ENCODE assay signal across 18 cellular contexts in the genomic region with DNA sequence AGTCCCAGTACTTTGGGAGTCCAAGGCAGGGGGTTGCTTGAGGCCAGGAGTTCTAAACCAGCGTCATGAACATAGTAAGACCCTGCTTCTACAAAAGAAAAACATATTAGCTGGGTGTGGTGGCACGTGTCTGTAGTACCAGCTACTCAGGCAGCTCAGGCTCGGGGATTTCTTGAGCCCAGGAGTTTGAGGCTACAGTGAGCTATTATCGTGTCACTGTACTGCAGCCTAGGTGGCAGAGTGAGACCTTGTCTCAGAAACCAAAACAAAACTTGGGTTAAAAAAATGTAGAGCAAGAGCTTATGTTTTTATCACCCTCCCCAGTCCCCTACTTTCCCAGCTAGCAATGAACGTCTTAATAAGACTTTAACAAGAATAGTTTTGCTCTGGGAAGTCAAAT. TPM values are rescaled to one million over a fixed set of nuclear protein-coding genes. Genes with fewer than 3 reads are reported as not detected.
A peak's percentile ranks its signal among the peaks of the same experiment; 100 is the strongest.
DNase-seq lines count a peak whose midpoint lies in the region; ATAC-seq and TF ChIP-seq lines count a peak whose summit lies in the region.
"Had no signal": no experiment of that assay in that cellular context is flagged by ENCODE, and none has a peak within 500 bp of the region (broad histone marks: within the 10 kb centered on the region; RNA-seq: fewer than 3 reads in every experiment).

No MANE protein-coding gene starts in this region.

- intact Hi-C loops in activated naive CD4-positive, alpha-beta T cell treated with anti-CD3 and anti-CD28 coated beads for 36 hours (cut with micrococcal nuclease) = loop anchor here (5.0 kb wide), 1 partner anchor 47 kb away; the partner anchor contains the start of gene UHRF2
- intact Hi-C loops in upper lobe of right lung (cut with DNase I) = no loop called here
- intact Hi-C loops in activated CD8-positive, alpha-beta T cell treated with anti-CD3 and anti-CD28 coated beads for 36 hours (cut with micrococcal nuclease) = no loop called here

- POLR2A ChIA-PET in activated CD8-positive, alpha-beta T cell treated with anti-CD3 and anti-CD28 coated beads for 36 hours (lab: Charles Lee) = interaction anchor here (1.3 kb wide), 1 partner anchor 46 kb away, joined by 4 read pairs; the partner anchor contains the start of gene UHRF2

- H3K4me3 Mint-ChIP-seq in activated naive CD4-positive, alpha-beta T cell treated with anti-CD3 and anti-CD28 coated beads for 36 hours = no peak overlapping the region
- no peak overlapping the region for H3K4me3 Mint-ChIP-seq in activated CD8-positive, alpha-beta T cell treated with anti-CD3 and anti-CD28 coated beads for 36 hours
- H3K4me3 Mint-ChIP-seq: CD4-positive, CD25-positive, alpha-beta regulatory T cell; H9 had no signal

- H3K4me3 ChIP-seq in upper lobe of right lung = no peak overlapping the region
- H3K4me3 ChIP-seq: BLaER1 treated with 17β-estradiol and CSF1 and Interleukin-3, amounts not matched to agents 10 nM and 100 nM; K562 had no signal

- DNase-seq in activated naive CD4-positive, alpha-beta T cell treated with anti-CD3 and anti-CD28 coated beads for 36 hours = no peak
- no peak for DNase-seq in activated naive CD4-positive, alpha-beta T cell treated with anti-CD3 and anti-CD28 coated beads, Interleukin-2, amount 50 U/mL, for 16 hours
- DNase-seq in upper lobe of right lung = peak; percentile 22
- no peak for DNase-seq in epidermal melanocyte (ENCODE audit: insufficient read length, low spot score)
- no peak for DNase-seq in activated CD8-positive, alpha-beta T cell treated with anti-CD3 and anti-CD28 coated beads for 36 hours
- no peak for DNase-seq in stimulated activated CD4-positive, alpha-beta T cell treated with anti-CD3 and anti-CD28 coated beads, Interleukin-1b, Interleukin-23, amount 100 ng/mL, for 48 hours
- DNase-seq: 8988T; ACHN; CD4-positive, CD25-positive, alpha-beta regulatory T cell; DMS53; GF-D8; GOT3; H9; Karpas-422 had no signal

- no peak for TF ChIP-seq CTCF in upper lobe of right lung (IDR thresholded peaks at IDR 0.05)
- no peak for TF ChIP-seq CTCF in activated CD8-positive, alpha-beta T cell treated with anti-CD3 and anti-CD28 coated beads for 36 hours (IDR thresholded peaks at IDR 0.05)

- ATAC-seq in GM18907 (IDR thresholded peaks at IDR 0.05; ENCODE audit: unreplicated experiment) (peak; percentile 55), GM21619 (IDR thresholded peaks at IDR 0.05; ENCODE audit: unreplicated experiment) (peak; percentile 30), upper lobe of right lung (no peak)
- no peak for ATAC-seq in activated CD8-positive, alpha-beta T cell treated with anti-CD3 and anti-CD28 coated beads for 36 hours
- ATAC-seq: K562 had no signal

- CTCF ChIA-PET in activated naive CD4-positive, alpha-beta T cell treated with anti-CD3 and anti-CD28 coated beads for 36 hours (lab: Charles Lee) = no interaction called here
- CTCF ChIA-PET in activated CD8-positive, alpha-beta T cell treated with anti-CD3 and anti-CD28 coated beads for 36 hours (lab: Charles Lee) = no interaction called here

- peaks cover 19% of the 10 kb centered on the region for H3K4me1 Mint-ChIP-seq in activated naive CD4-positive, alpha-beta T cell treated with anti-CD3 and anti-CD28 coated beads for 36 hours (ENCODE audit: low read depth)
- peaks cover 29% of the 10 kb centered on the region for H3K4me1 Mint-ChIP-seq in activated CD8-positive, alpha-beta T cell treated with anti-CD3 and anti-CD28 coated beads for 36 hours (ENCODE audit: low read depth)
- H3K4me1 Mint-ChIP-seq: H9 had no signal

- H3K36me3 Mint-ChIP-seq in activated naive CD4-positive, alpha-beta T cell treated with anti-CD3 and anti-CD28 coated beads for 36 hours (ENCODE audit: low read depth) = peaks cover 39% of the 10 kb centered on the region
- H3K36me3 Mint-ChIP-seq in activated CD8-positive, alpha-beta T cell treated with anti-CD3 and anti-CD28 coated beads for 36 hours (ENCODE audit: low read depth) = peaks cover 53% of the 10 kb centered on the region

- no peaks in the 10 kb centered on the region for H3K4me1 ChIP-seq in upper lobe of right lung
- H3K4me1 ChIP-seq: BLaER1 treated with 17β-estradiol and CSF1 and Interleukin-3, amounts not matched to agents 10 nM and 100 nM had no signal

- no peaks in the 10 kb centered on the region for H3K27me3 Mint-ChIP-seq in activated naive CD4-positive, alpha-beta T cell treated with anti-CD3 and anti-CD28 coated beads for 36 hours (ENCODE audit: low read depth)
- H3K27me3 Mint-ChIP-seq in activated CD8-positive, alpha-beta T cell treated with anti-CD3 and anti-CD28 coated beads for 36 hours = no peaks in the 10 kb centered on the region
- H3K27me3 Mint-ChIP-seq: CD4-positive, CD25-positive, alpha-beta regulatory T cell had no signal

- no peaks in the 10 kb centered on the region for H3K9me3 ChIP-seq in upper lobe of right lung

- H3K36me3 ChIP-seq in upper lobe of right lung = no peaks in the 10 kb centered on the region

- H3K9me3 Mint-ChIP-seq in activated naive CD4-positive, alpha-beta T cell treated with anti-CD3 and anti-CD28 coated beads for 36 hours = peaks cover 21% of the 10 kb centered on the region
- H3K9me3 Mint-ChIP-seq in activated CD8-positive, alpha-beta T cell treated with anti-CD3 and anti-CD28 coated beads for 36 hours = peaks cover 23% of the 10 kb centered on the region

- no peaks in the 10 kb centered on the region for H3K27me3 ChIP-seq in upper lobe of right lung
- H3K27me3 ChIP-seq: BLaER1 treated with 17β-estradiol and CSF1 and Interleukin-3, amounts not matched to agents 10 nM and 100 nM had no signal

- H3K27ac ChIP-seq in upper lobe of right lung = no peak overlapping the region
- H3K27ac ChIP-seq: BLaER1 treated with 17β-estradiol and CSF1 and Interleukin-3, amounts not matched to agents 10 nM and 100 nM had no signal

- peak overlapping the region; percentile 61 for H3K27ac Mint-ChIP-seq in activated naive CD4-positive, alpha-beta T cell treated with anti-CD3 and anti-CD28 coated beads for 36 hours
- no peak overlapping the region for H3K27ac Mint-ChIP-seq in activated CD8-positive, alpha-beta T cell treated with anti-CD3 and anti-CD28 coated beads for 36 hours

RNA-seq across cellular contexts. Expression of gene UHRF2, which starts 46.7 kb away (rescaled TPM):
- total RNA-seq in activated naive CD4-positive, alpha-beta T cell treated with anti-CD3 and anti-CD28 coated beads for 36 hours = 10 to 100 TPM; 62.7 to 71.5 TPM
- total RNA-seq in upper lobe of right lung = 42.4 TPM
- 10 to 100 TPM; 57.0 to 60.1 TPM for total RNA-seq in activated CD8-positive, alpha-beta T cell treated with anti-CD3 and anti-CD28 coated beads for 36 hours

Comparison
In these comparisons a context has a peak if more than half of its experiments do, and no peak if none do; other contexts are left out.
1. ATAC-seq: peak in GM18907 (single experiment) and GM21619 (single experiment); none in upper lobe of right lung (single experiment) and activated CD8-positive, alpha-beta T cell treated with anti-CD3 and anti-CD28 coated beads for 36 hours (single experiment).